ENCODE assay signal across 1 cellular context in genomic region chr17:46191332-46192210, GRCh38.
TF ChIP-seq lines count a peak whose summit lies in the region.

No MANE protein-coding gene starts in this region.

TF ChIP-seq in SK-N-SH, 30 proteins besides CTCF, POLR2A, EP300 and RAD21 (continued from another document):
- TF ChIP-seq ZBTB33 (IDR thresholded peaks at IDR 0.05; ENCODE audit: borderline replicate concordance, low read depth) (no peak), USF1 (IDR thresholded peaks at IDR 0.05; ENCODE audit: borderline replicate concordance, low read depth) (peak; percentile 84)
